In genomic region chr22:46738961-46739870, GRCh38 we compare ENCODE assay signal across 1 cellular context.
TF ChIP-seq lines count a peak whose summit lies in the region.

No MANE protein-coding gene starts in this region.

TF ChIP-seq in HepG2, 621 proteins besides CTCF, POLR2A, EP300 and RAD21 (continued from another document and continues in another):
- TF ChIP-seq GLI4 (CRISPR knock-in tag; IDR thresholded peaks at IDR 0.05; ENCODE audit: borderline replicate concordance) (no peak), POGZ (CRISPR knock-in tag; IDR thresholded peaks at IDR 0.05) (no peak), CSRNP2 (CRISPR knock-in tag; conservative IDR thresholded peaks at IDR 0.05; ENCODE audit: low read depth) (no peak), LCORL (IDR thresholded peaks at IDR 0.05) (no peak), LCORL (CRISPR knock-in tag; IDR thresholded peaks at IDR 0.05) (peak; percentile 78), POGK (CRISPR knock-in tag; conservative IDR thresholded peaks at IDR 0.05) (peak; percentile 80; the same call in 1 of the 2 replicates), NFE2L1 (CRISPR knock-in tag; IDR thresholded peaks at IDR 0.05; ENCODE audit: borderline replicate concordance) (no peak), ZMYM3 (CRISPR knock-in tag; IDR thresholded peaks at IDR 0.05) (no peak), ZNF710 (CRISPR knock-in tag; IDR thresholded peaks at IDR 0.05; ENCODE audit: borderline replicate concordance) (no peak), ZNF143 (CRISPR knock-in tag; IDR thresholded peaks at IDR 0.05) (peak; percentile 15; the same call in 1 of the 2 replicates), DMAP1 (CRISPR knock-in tag; IDR thresholded peaks at IDR 0.05) (peak; percentile 87), ZNF614 (CRISPR knock-in tag; IDR thresholded peaks at IDR 0.05; ENCODE audit: borderline replicate concordance) (no peak), IRF2 (CRISPR knock-in tag; IDR thresholded peaks at IDR 0.05) (peak; percentile 69), THAP9 (CRISPR knock-in tag; IDR thresholded peaks at IDR 0.05; ENCODE audit: borderline replicate concordance) (no peak; the same call in 1 of the 2 replicates), ZFP37 (CRISPR knock-in tag; IDR thresholded peaks at IDR 0.05; ENCODE audit: borderline replicate concordance) (no peak), HDAC1 (CRISPR knock-in tag; IDR thresholded peaks at IDR 0.05) (peak; percentile 51; the same call in 1 of the 2 replicates), ZKSCAN5 (CRISPR knock-in tag; IDR thresholded peaks at IDR 0.05) (no peak), ARID3A (IDR thresholded peaks at IDR 0.05; ENCODE audit: low read depth, low read length) (no peak), ZNF512B (CRISPR knock-in tag; IDR thresholded peaks at IDR 0.05; ENCODE audit: borderline replicate concordance) (0 out of 2 replicates have a peak, but pooled peaks have one; percentile 19), TBX2 (CRISPR knock-in tag; IDR thresholded peaks at IDR 0.05; ENCODE audit: borderline replicate concordance) (no peak), ELK4 (CRISPR knock-in tag; IDR thresholded peaks at IDR 0.05; ENCODE audit: borderline replicate concordance) (no peak), ZNF780A (CRISPR knock-in tag; IDR thresholded peaks at IDR 0.05) (no peak), CAMTA2 (CRISPR knock-in tag; IDR thresholded peaks at IDR 0.05; ENCODE audit: borderline replicate concordance) (no peak; the same call in 1 of the 2 replicates), SIX4 (CRISPR knock-in tag; IDR thresholded peaks at IDR 0.05) (no peak), SKI (IDR thresholded peaks at IDR 0.05; ENCODE audit: partially characterized antibody) (no peak), FOXP1 (IDR thresholded peaks at IDR 0.05) (no peak), FOXP1 (CRISPR knock-in tag; IDR thresholded peaks at IDR 0.05) (no peak), ZFP36 (IDR thresholded peaks at IDR 0.05; ENCODE audit: borderline replicate concordance, low read depth, low read length, partially characterized antibody) (no peak), HMGXB4 (CRISPR knock-in tag; IDR thresholded peaks at IDR 0.05; ENCODE audit: borderline replicate concordance in 1 of 2, low read depth in 1 of 2) (peak; percentile 42 to 74; a peak in 2 of 4 replicates), ZNF558 (CRISPR knock-in tag; IDR thresholded peaks at IDR 0.05; ENCODE audit: borderline replicate concordance) (no peak), DRAP1 (CRISPR knock-in tag; IDR thresholded peaks at IDR 0.05) (no peak), ARNT (IDR thresholded peaks at IDR 0.05) (no peak), SKIL (CRISPR knock-in tag; IDR thresholded peaks at IDR 0.05; ENCODE audit: borderline replicate concordance) (no peak), MIER3 (CRISPR knock-in tag; IDR thresholded peaks at IDR 0.05; ENCODE audit: borderline replicate concordance) (peak; percentile 63; the same call in 1 of the 2 replicates), FOXO1 (CRISPR knock-in tag; IDR thresholded peaks at IDR 0.05) (peak; percentile 16), ZNF331 (CRISPR knock-in tag; IDR thresholded peaks at IDR 0.05) (peak; percentile 67; the same call in 1 of the 2 replicates), TARDBP (CRISPR knock-in tag; IDR thresholded peaks at IDR 0.05) (0 out of 2 replicates have a peak, but pooled peaks have one; percentile 60), PLRG1 (conservative IDR thresholded peaks at IDR 0.05) (no peak), GTF2F1 (IDR thresholded peaks at IDR 0.05; ENCODE audit: low read length) (no peak), BCL3 (CRISPR knock-in tag; IDR thresholded peaks at IDR 0.05) (no peak)
